In the genomic region with DNA sequence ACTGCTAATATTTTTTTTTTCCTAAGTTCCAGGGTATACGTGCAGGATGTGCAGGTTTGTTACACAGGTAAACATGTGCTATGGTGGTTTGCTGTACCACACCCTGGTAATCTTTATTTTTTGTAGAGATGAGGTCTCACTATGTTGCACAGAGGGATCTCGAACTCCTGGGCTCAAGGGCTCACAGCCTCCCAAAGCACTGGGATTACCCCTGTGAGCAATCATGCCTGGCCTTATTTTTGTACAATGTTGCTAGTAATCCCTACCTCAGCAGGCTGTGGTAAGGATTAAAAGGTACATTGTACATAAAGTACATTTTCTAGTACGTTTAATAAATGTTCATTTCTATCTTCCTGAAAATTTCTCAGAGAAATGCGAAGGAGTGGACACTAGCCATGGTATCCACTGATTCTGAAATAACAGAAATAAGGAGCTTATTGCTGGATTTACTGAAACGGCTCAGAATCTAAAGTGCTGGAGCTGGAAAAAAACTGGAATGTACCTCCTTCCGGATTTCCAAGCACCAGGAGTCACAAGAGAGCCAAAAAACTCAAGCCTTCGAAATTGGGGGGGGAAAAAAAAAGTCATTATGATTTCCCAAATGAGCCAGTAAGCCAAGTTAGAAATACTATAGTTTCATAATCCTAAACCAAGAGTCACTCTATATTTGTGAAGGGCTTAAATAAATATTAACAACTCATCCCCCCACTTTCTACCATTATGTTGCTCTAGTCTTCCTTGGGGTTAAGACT, we compare ENCODE assay signal across 23 cellular contexts.
DNase-seq lines count a peak whose midpoint lies in the region; ATAC-seq and TF ChIP-seq lines count a peak whose summit lies in the region.
"Had no signal": no experiment of that assay in that cellular context is flagged by ENCODE, and none has a peak within 500 bp of the region (broad histone marks: within the 10 kb centered on the region; RNA-seq: fewer than 3 reads in every experiment).

No MANE protein-coding gene starts in this region.

- ATAC-seq in right cardiac atrium, result no peak
- no peak for ATAC-seq in Right ventricle myocardium inferior
- no peak for ATAC-seq in gastrocnemius medialis
- no peak for ATAC-seq in HG03045 (IDR thresholded peaks at IDR 0.05; ENCODE audit: unreplicated experiment)
- ATAC-seq: foreskin keratinocyte; stimulated activated memory B cell treated with anti-CD40 and anti-IgM and Interleukin-4, amounts not matched to agents 10 μg/mL and 1 μg/mL and 100 μg/mL, for 72 hours had no signal

- intact Hi-C loops in right cardiac atrium (cut with DNase I) (no loop called here), Right ventricle myocardium inferior (cut with DNase I) (no loop called here), esophagus muscularis mucosa (cut with DNase I) (no loop called here), gastrocnemius medialis (cut with DNase I; ENCODE audit: low total_unique reads) (no loop called here)

- H3K4me3 ChIP-seq in right cardiac atrium (ENCODE audit: low read length) (no peak overlapping the region), esophagus muscularis mucosa (no peak overlapping the region), gastrocnemius medialis (no peak overlapping the region)
- H3K4me3 ChIP-seq: adrenal gland, BLaER1, lung, skin epidermis, testis had no signal

- WGBS in right cardiac atrium, result 62% methylated on average over 7 of the region's 7 CpGs
- 67% methylated on average over 7 of the region's 7 CpGs for WGBS in esophagus muscularis mucosa

- H3K4me1 ChIP-seq in right cardiac atrium (ENCODE audit: control insufficient read depth, insufficient read depth, low read length), result no peaks in the 10 kb centered on the region
- H3K4me1 ChIP-seq in esophagus muscularis mucosa, result peaks cover 69 to 82% (median 72%) of the 10 kb centered on the region in 4 donors
- peaks cover 78% of the 10 kb centered on the region in 2 donors for H3K4me1 ChIP-seq in gastrocnemius medialis

- no peaks in the 10 kb centered on the region for H3K27me3 ChIP-seq in right cardiac atrium (ENCODE audit: control insufficient read depth, insufficient read depth)
- H3K27me3 ChIP-seq in esophagus muscularis mucosa, result no peaks in the 10 kb centered on the region
- H3K27me3 ChIP-seq in gastrocnemius medialis, result no peaks in the 10 kb centered on the region
- H3K27me3 ChIP-seq: adrenal gland, BLaER1, testis had no signal

- TF ChIP-seq POLR2A in esophagus muscularis mucosa (IDR thresholded peaks at IDR 0.05; ENCODE audit: low read depth) (no peak), gastrocnemius medialis (IDR thresholded peaks at IDR 0.05) (no peak)

- in situ Hi-C loops in gastrocnemius medialis (cut with MboI; ENCODE audit: low sequenced_read_pairs in 4 of 4), result loop anchor here in 2 of 4 donors (5.0 to 25.0 kb wide), 2 partner anchors 69 to 114 kb away; partner anchors contain the start of genes NT5C2 (in 1 of the 2) and RPEL1 (in 1 of the 2)

- peak overlapping the region; percentile 23 for H3K27ac ChIP-seq in right cardiac atrium (ENCODE audit: low read length)
- peak overlapping the region; percentile 28 to 58 (median 45) for H3K27ac ChIP-seq in esophagus muscularis mucosa (replicated peaks in 1 of 4)
- peak overlapping the region; percentile 79 to 92 (median 86) for H3K27ac ChIP-seq in gastrocnemius medialis
- H3K27ac ChIP-seq: BLaER1, foreskin keratinocyte had no signal

- H3K9me3 ChIP-seq in right cardiac atrium (ENCODE audit: control insufficient read depth, low read length) (no peaks in the 10 kb centered on the region), esophagus muscularis mucosa (no peaks in the 10 kb centered on the region), gastrocnemius medialis (no peaks in the 10 kb centered on the region)
- H3K9me3 ChIP-seq: adrenal gland, BLaER1, testis had no signal

- TF ChIP-seq CTCF in esophagus muscularis mucosa (IDR thresholded peaks at IDR 0.05) (no peak), gastrocnemius medialis (IDR thresholded peaks at IDR 0.05 in 4 of 5, conservative IDR thresholded peaks at IDR 0.05 in 1 of 5) (no peak)

- TF ChIP-seq EP300 in esophagus muscularis mucosa (IDR thresholded peaks at IDR 0.05), result no peak

- DNase-seq in right cardiac atrium (no peak), Right ventricle myocardium inferior (ENCODE audit: missing footprints) (no peak), esophagus muscularis mucosa (ENCODE audit: extremely low spot score) (no peak), gastrocnemius medialis (no peak), iPS-NIHi11 (ENCODE audit: low spot score) (no peak), cerebellar nuclear complex (lab: John Stamatoyannopoulos, UW) (no peak), activated gamma-delta T cell treated with Interleukin-2 at 50 U/mL for 16 hours (no peak)
- DNase-seq: activated B cell treated with CpG ODN at 0.5 μM for 24 hours; activated CD4-positive, alpha-beta memory T cell treated with anti-CD3 and anti-CD28 coated beads, Interleukin-2, amount 10 ng/mL, durations not matched to agents 7 days and 5 days; activated effector memory CD4-positive, alpha-beta T cell treated with anti-CD3 and anti-CD28 coated beads, Interleukin-2, amount 50 U/mL, for 16 hours; adrenal gland; COR-L47; foreskin keratinocyte; hippocampal formation; IMR-90; NCI-H2081 treated with DMSO at 0.1 percent for 48 hours; T-helper 9 cell; testis had no signal

- H3K36me3 ChIP-seq in esophagus muscularis mucosa (peaks cover 0 to 17% (median 7%) of the 10 kb centered on the region in 4 donors), gastrocnemius medialis (no peaks in the 10 kb centered on the region)

Comparison
In these comparisons a context has a peak if more than half of its experiments do, and no peak if none do; other contexts are left out.
1. H3K27ac ChIP-seq: peak in every context shown above with its lines; median percentile 86 in gastrocnemius medialis; 45 in esophagus muscularis mucosa; 23 in right cardiac atrium.